Comparison of ENCODE assay signal across 8 cellular contexts in the genomic region with DNA sequence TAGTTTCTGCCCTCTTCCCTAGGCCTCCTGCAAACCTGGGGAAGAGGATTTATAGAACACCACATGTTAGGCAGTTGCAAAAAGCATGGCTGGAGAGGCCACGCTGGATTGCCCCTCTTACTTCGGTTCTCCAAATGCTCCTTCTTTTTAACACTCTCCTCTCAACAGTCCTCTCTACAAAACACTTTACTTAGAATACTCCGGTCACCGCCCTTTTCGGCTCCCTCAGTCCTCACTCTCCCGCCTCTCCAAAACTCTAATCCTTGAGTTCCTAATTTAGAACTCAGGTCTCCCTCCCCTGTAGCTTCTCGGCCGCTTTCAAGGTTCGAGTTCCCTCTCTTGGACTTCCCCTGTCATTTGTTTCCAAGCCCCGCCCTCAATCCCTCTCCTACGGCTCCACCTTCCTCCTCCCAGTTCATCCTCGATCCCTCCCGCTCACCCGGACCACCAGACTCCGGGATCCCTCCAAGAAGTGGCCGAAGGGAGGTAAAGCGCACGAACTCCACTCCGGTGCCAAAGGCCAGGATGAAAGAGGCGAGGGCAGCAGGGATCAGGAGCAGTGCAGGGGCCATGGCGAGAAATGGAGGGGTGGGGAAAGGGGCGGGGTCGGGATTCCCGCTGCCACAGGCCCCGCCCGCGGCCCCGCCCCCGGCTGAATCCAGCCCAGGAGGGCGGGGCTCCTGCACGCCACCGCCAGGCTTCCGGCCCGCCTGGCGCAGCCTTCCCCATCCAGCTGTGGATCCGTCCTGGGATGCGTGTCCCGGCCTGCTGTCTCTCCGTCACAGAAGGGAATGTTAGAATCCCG. TPM values are rescaled to one million over a fixed set of nuclear protein-coding genes. Genes with fewer than 3 reads are reported as not detected.
DNase-seq lines count a peak whose midpoint lies in the region; ATAC-seq and TF ChIP-seq lines count a peak whose summit lies in the region.

A gene with protein sequence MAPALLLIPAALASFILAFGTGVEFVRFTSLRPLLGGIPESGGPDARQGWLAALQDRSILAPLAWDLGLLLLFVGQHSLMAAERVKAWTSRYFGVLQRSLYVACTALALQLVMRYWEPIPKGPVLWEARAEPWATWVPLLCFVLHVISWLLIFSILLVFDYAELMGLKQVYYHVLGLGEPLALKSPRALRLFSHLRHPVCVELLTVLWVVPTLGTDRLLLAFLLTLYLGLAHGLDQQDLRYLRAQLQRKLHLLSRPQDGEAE (minus strand): TSS at position 582 of the 805 bp plus-strand sequence. CDS start 10 bp downstream, at position 572.

- H3K27ac ChIP-seq in SJSA1 (peak within 1 kb of the TSS; percentile 27), subcutaneous abdominal adipose tissue (ENCODE audit: low read depth, low read length) (peak within 1 kb of the TSS; percentile 100)

- H3K9me3 Mint-ChIP-seq in nephron progenitor cell: no peaks in the 10 kb centered on the region

- H3K4me1 Mint-ChIP-seq in nephron progenitor cell: peaks cover 56% of the 10 kb centered on the region

- TF ChIP-seq CTCF in BE2C (IDR thresholded peaks at IDR 0.05; ENCODE audit: low read depth, low read length) (no peak), fibroblast of villous mesenchyme (IDR thresholded peaks at IDR 0.05; ENCODE audit: insufficient read depth, low read depth, low read length) (no peak), nephron progenitor cell (IDR thresholded peaks at IDR 0.05) (no peak)

- H3K36me3 ChIP-seq in BE2C (peaks cover 5% of the 10 kb centered on the region), SJSA1 (peaks cover 5% of the 10 kb centered on the region), subcutaneous abdominal adipose tissue (ENCODE audit: control insufficient read depth in 5 of 5, insufficient read depth in 5 of 5, low read length in 5 of 5) (no peaks in the 10 kb centered on the region)

- H3K27me3 ChIP-seq in BE2C: no peaks in the 10 kb centered on the region
- no peaks in the 10 kb centered on the region for H3K27me3 ChIP-seq in SJSA1 (replicated peaks)
- H3K27me3 ChIP-seq in subcutaneous abdominal adipose tissue (ENCODE audit: control insufficient read depth in 5 of 5, insufficient read depth in 4 of 5, low read length in 5 of 5): peaks cover 0 to 4% (median 0%) of the 10 kb centered on the region in 5 donors

- peaks cover 7% of the 10 kb centered on the region for H3K36me3 Mint-ChIP-seq in nephron progenitor cell (ENCODE audit: low read depth)

- DNase-seq in BE2C: peak; percentile 95
- DNase-seq in MV-4-11 (lab: John Stamatoyannopoulos, UW): peak; percentile 84
- peak; percentile 91 to 95 for DNase-seq in SJSA1 (ENCODE audit: low read depth in 1 of 2, low spot score in 2 of 2)
- DNase-seq in activated gamma-delta T cell treated with anti-CD3 and anti-CD28 coated beads, Interleukin-2, amount 50 U/mL, for 16 hours (ENCODE audit: low read depth): peak; percentile 30
- peak; percentile 87 for DNase-seq in fibroblast of villous mesenchyme (ENCODE audit: low read depth)
- peak; percentile 90 for DNase-seq in nephron progenitor cell

- H3K9ac ChIP-seq in subcutaneous abdominal adipose tissue (ENCODE audit: low read length in 5 of 5): peak within 1 kb of the TSS; percentile 40 to 82 (median 61)

- H3K4me3 ChIP-seq in BE2C (ENCODE audit: low read depth, low read length): peak within 1 kb of the TSS; percentile 95
- peak within 1 kb of the TSS; percentile 49 for H3K4me3 ChIP-seq in SJSA1
- peak within 1 kb of the TSS; percentile 95 for H3K4me3 ChIP-seq in fibroblast of villous mesenchyme (ENCODE audit: low read depth, low read length)
- H3K4me3 ChIP-seq in subcutaneous abdominal adipose tissue (ENCODE audit: low read depth in 1 of 5, low read length in 5 of 5): peak within 1 kb of the TSS; percentile 52 to 97 (median 80)

- peak within 1 kb of the TSS; percentile 97 for H3K27ac Mint-ChIP-seq in nephron progenitor cell

- no peaks in the 10 kb centered on the region for H3K27me3 Mint-ChIP-seq in nephron progenitor cell (ENCODE audit: low read depth, poor library complexity)

- peak; percentile 25 for ATAC-seq in GM21390 (IDR thresholded peaks at IDR 0.05; ENCODE audit: unreplicated experiment)

- H3K9me3 ChIP-seq in BE2C: no peaks in the 10 kb centered on the region
- H3K9me3 ChIP-seq in SJSA1 (replicated peaks): no peaks in the 10 kb centered on the region
- H3K9me3 ChIP-seq in subcutaneous abdominal adipose tissue (ENCODE audit: control insufficient read depth in 5 of 5, low read length in 5 of 5): no peaks in the 10 kb centered on the region

- peak within 1 kb of the TSS; percentile 93 for H3K4me3 Mint-ChIP-seq in nephron progenitor cell

- H3K4me1 ChIP-seq in BE2C: peaks cover 5% of the 10 kb centered on the region; the same call in 1 of the 2 replicates
- peaks cover 41% of the 10 kb centered on the region for H3K4me1 ChIP-seq in SJSA1 (replicated peaks)
- peaks cover 8 to 55% (median 50%) of the 10 kb centered on the region in 5 donors for H3K4me1 ChIP-seq in subcutaneous abdominal adipose tissue (ENCODE audit: control insufficient read depth in 5 of 5, insufficient read depth in 5 of 5, low read length in 5 of 5)

RNA-seq across cellular contexts. Expression of the gene that starts here (rescaled TPM):
- 58.5 TPM for polyA plus RNA-seq in BE2C (2012; ENCODE audit: insufficient read depth, insufficient read length, low read depth)
- total RNA-seq in SJSA1 (2014; rRNA removed; shearing (Covaris generic)): 6.8 and 10.0 TPM in 2 replicates
- 3.5 and 5.5 TPM in 2 replicates for total RNA-seq in fibroblast of villous mesenchyme

Comparison
In these comparisons a context has a peak if more than half of its experiments do, and no peak if none do; other contexts are left out.
1. Peak in every context shown above with its lines: DNase-seq, ATAC-seq, H3K4me3 ChIP-seq and H3K27ac ChIP-seq.
2. DNase-seq: peak in every context shown above with its lines; median percentile 95 in BE2C; 93 in SJSA1; 90 in nephron progenitor cell; 87 in fibroblast of villous mesenchyme; 84 in MV-4-11; 30 in activated gamma-delta T cell treated with anti-CD3 and anti-CD28 coated beads, Interleukin-2, amount 50 U/mL, for 16 hours.